ENCODE assay signal across 9 cellular contexts in the genomic region with DNA sequence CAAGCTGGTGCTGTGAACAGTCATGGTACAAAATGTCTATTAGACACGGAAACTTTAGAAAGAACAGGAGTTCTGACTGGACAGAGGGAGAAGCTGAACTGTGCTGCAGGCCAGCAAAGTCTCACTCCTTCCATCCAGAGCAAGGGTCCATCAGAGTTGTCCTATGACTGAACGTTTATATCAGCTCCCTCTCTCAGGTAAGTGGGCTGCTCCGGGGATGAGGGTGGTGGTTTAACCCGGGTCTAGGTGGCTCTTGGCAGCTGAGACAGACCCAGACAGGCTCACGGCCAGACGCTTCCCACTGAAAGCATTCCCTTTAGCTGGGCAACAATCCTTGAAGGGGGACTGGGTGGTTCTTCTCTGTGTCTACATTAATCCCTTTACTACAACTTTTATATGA.
"Had no signal": no experiment of that assay in that cellular context is flagged by ENCODE, and none has a peak within 500 bp of the region (broad histone marks: within the 10 kb centered on the region; RNA-seq: fewer than 3 reads in every experiment).

No MANE protein-coding gene starts in this region.

- FAIRE-seq: H54, HepG2 had no signal

- H3K36me3 Mint-ChIP-seq: IgD-negative memory B cell had no signal

- H3K4me3 ChIP-seq: GM23248 had no signal

- H3K27ac Mint-ChIP-seq: H9, IgD-negative memory B cell had no signal

- H2AFZ ChIP-seq: GM23248 had no signal

- H3K9me3 Mint-ChIP-seq: H9 had no signal

- H3K27me3 Mint-ChIP-seq: IgD-negative memory B cell had no signal

- H3K9ac ChIP-seq: GM23248 had no signal

- H3K27ac ChIP-seq: GM23248, HL-60 had no signal

- H3K4me1 Mint-ChIP-seq: IgD-negative memory B cell had no signal

- H3K4me3 Mint-ChIP-seq: H9, IgD-negative memory B cell had no signal

- DNase-seq: GM23248, GOT3, H9, HCEC 1CT, KBM-7 had no signal

- ATAC-seq: HepG2 had no signal
